29 cellular contexts compared by ENCODE assay signal in the genomic region with DNA sequence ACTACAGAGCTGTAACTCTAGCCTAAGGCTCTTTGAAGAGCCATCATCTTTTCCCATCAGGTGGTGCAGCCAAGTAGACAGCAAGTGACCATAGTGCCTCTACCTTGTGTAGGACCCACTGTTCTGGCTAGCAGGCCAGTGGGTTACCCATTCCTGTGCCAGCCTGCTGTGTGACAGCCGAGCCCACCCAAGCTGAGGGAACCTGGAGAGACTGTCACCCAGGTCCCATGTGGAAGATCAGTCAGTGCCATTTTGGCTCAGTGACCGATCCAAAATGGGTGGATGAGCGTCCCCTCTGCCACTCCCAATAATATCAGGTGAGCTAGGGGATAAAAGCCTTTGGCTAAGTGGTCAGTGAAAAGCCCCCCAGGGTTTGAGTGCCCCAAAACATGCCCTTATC.
"Had no signal": no experiment of that assay in that cellular context is flagged by ENCODE, and none has a peak within 500 bp of the region (broad histone marks: within the 10 kb centered on the region; RNA-seq: fewer than 3 reads in every experiment).

No MANE protein-coding gene starts in this region.

- H3K4me1 Mint-ChIP-seq: activated CD4-positive, alpha-beta T cell treated with anti-CD3 and anti-CD28 coated beads, Interleukin-2, amount 10 ng/mL, durations not matched to agents 7 days and 5 days; activated naive CD4-positive, alpha-beta T cell treated with anti-CD3 and anti-CD28 coated beads, Interleukin-2, amount 10 ng/mL, durations not matched to agents 7 days and 5 days; activated naive CD8-positive, alpha-beta T cell treated with anti-CD3 and anti-CD28 coated beads, Interleukin-2, amount 10 ng/mL, durations not matched to agents 7 days and 5 days; stimulated activated memory B cell treated with anti-CD40 and anti-IgM and Interleukin-4, amounts not matched to agents 10 μg/mL and 1 μg/mL and 100 μg/mL, for 72 hours; stimulated activated naive CD8-positive, alpha-beta T cell treated with anti-CD3 and anti-CD28 coated beads, Interleukin-15, amount 100 ng/mL, for 72 hours; T-helper 17 cell had no signal

- H3K27me3 ChIP-seq: ascending aorta, cardiac muscle cell, gastrocnemius medialis, neural progenitor cell, thyroid gland had no signal

- H3K9me3 Mint-ChIP-seq: activated CD4-positive, alpha-beta T cell treated with anti-CD3 and anti-CD28 coated beads, Interleukin-2, amount 10 ng/mL, durations not matched to agents 7 days and 5 days; activated naive CD4-positive, alpha-beta T cell treated with anti-CD3 and anti-CD28 coated beads, Interleukin-2, amount 10 ng/mL, durations not matched to agents 7 days and 5 days; activated naive CD8-positive, alpha-beta T cell treated with anti-CD3 and anti-CD28 coated beads, Interleukin-2, amount 10 ng/mL, durations not matched to agents 7 days and 5 days; activated T-cell treated with anti-CD3 and anti-CD28 coated beads, Interleukin-2, amount 50 U/mL, for 24 hours; dendritic cell treated with granulocyte-macrophage colony-stimulating factor and Interleukin-4, amounts not matched to agents 40 ng/mL and 50 ng/mL, for 4 days; neural progenitor cell; stimulated activated memory B cell treated with anti-CD40 and anti-IgM and Interleukin-4, amounts not matched to agents 10 μg/mL and 1 μg/mL and 100 μg/mL, for 72 hours; stimulated activated naive CD8-positive, alpha-beta T cell treated with anti-CD3 and anti-CD28 coated beads, Interleukin-15, amount 100 ng/mL, for 72 hours had no signal

- H3K4me1 ChIP-seq: ascending aorta, gastrocnemius medialis, neural progenitor cell, thyroid gland, upper lobe of right lung had no signal

- H3K4me3 Mint-ChIP-seq: activated CD4-positive, alpha-beta T cell treated with anti-CD3 and anti-CD28 coated beads, Interleukin-2, amount 10 ng/mL, durations not matched to agents 7 days and 5 days; activated CD8-positive, alpha-beta T cell treated with anti-CD3 and anti-CD28 coated beads, Interleukin-2, amount 10 ng/mL, durations not matched to agents 7 days and 5 days; activated naive CD4-positive, alpha-beta T cell treated with anti-CD3 and anti-CD28 coated beads, Interleukin-2, amount 10 ng/mL, durations not matched to agents 7 days and 5 days; activated naive CD8-positive, alpha-beta T cell treated with anti-CD3 and anti-CD28 coated beads, Interleukin-2, amount 10 ng/mL, durations not matched to agents 7 days and 5 days; activated T-cell treated with anti-CD3 and anti-CD28 coated beads, Interleukin-2, amount 50 U/mL, for 24 hours; brain; dendritic cell treated with granulocyte-macrophage colony-stimulating factor and Interleukin-4, amounts not matched to agents 40 ng/mL and 50 ng/mL, for 4 days; naive thymus-derived CD4-positive, alpha-beta T cell; neural progenitor cell; stimulated activated memory B cell treated with anti-CD40 and anti-IgM and Interleukin-4, amounts not matched to agents 10 μg/mL and 1 μg/mL and 100 μg/mL, for 72 hours; stimulated activated naive CD8-positive, alpha-beta T cell treated with anti-CD3 and anti-CD28 coated beads, Interleukin-15, amount 100 ng/mL, for 72 hours; T-helper 17 cell had no signal

- H3K27ac ChIP-seq: ascending aorta, cardiac muscle cell, gastrocnemius medialis, neural progenitor cell, thyroid gland, upper lobe of right lung, WERI-Rb-1 had no signal

- H3K36me3 ChIP-seq: ascending aorta, cardiac muscle cell, gastrocnemius medialis, neural progenitor cell, thyroid gland, upper lobe of right lung, WERI-Rb-1 had no signal

- H3K4me3 ChIP-seq: ascending aorta, cardiac muscle cell, gastrocnemius medialis, neural progenitor cell, thyroid gland, upper lobe of right lung had no signal

- H3K27ac Mint-ChIP-seq: activated CD4-positive, alpha-beta T cell treated with anti-CD3 and anti-CD28 coated beads, Interleukin-2, amount 10 ng/mL, durations not matched to agents 7 days and 5 days; activated CD8-positive, alpha-beta T cell treated with anti-CD3 and anti-CD28 coated beads, Interleukin-2, amount 10 ng/mL, durations not matched to agents 7 days and 5 days; activated naive CD4-positive, alpha-beta T cell treated with anti-CD3 and anti-CD28 coated beads, Interleukin-2, amount 10 ng/mL, durations not matched to agents 7 days and 5 days; activated naive CD8-positive, alpha-beta T cell treated with anti-CD3 and anti-CD28 coated beads, Interleukin-2, amount 10 ng/mL, durations not matched to agents 7 days and 5 days; activated T-cell treated with anti-CD3 and anti-CD28 coated beads, Interleukin-2, amount 50 U/mL, for 24 hours; brain; dendritic cell treated with granulocyte-macrophage colony-stimulating factor and Interleukin-4, amounts not matched to agents 40 ng/mL and 50 ng/mL, for 4 days; naive thymus-derived CD4-positive, alpha-beta T cell; neural progenitor cell; stimulated activated memory B cell treated with anti-CD40 and anti-IgM and Interleukin-4, amounts not matched to agents 10 μg/mL and 1 μg/mL and 100 μg/mL, for 72 hours; stimulated activated naive CD8-positive, alpha-beta T cell treated with anti-CD3 and anti-CD28 coated beads, Interleukin-15, amount 100 ng/mL, for 72 hours; T-helper 17 cell had no signal

- H3K9me3 ChIP-seq: ascending aorta, gastrocnemius medialis, SK-N-SH, thyroid gland, upper lobe of right lung had no signal

- H3K36me3 Mint-ChIP-seq: activated naive CD4-positive, alpha-beta T cell treated with anti-CD3 and anti-CD28 coated beads, Interleukin-2, amount 10 ng/mL, durations not matched to agents 7 days and 5 days; activated naive CD8-positive, alpha-beta T cell treated with anti-CD3 and anti-CD28 coated beads, Interleukin-2, amount 10 ng/mL, durations not matched to agents 7 days and 5 days; brain; naive thymus-derived CD4-positive, alpha-beta T cell; neural progenitor cell; stimulated activated memory B cell treated with anti-CD40 and anti-IgM and Interleukin-4, amounts not matched to agents 10 μg/mL and 1 μg/mL and 100 μg/mL, for 72 hours had no signal

- DNase-seq: activated CD4-positive, alpha-beta T cell treated with anti-CD3 and anti-CD28 coated beads, Interleukin-2, amount 10 ng/mL, durations not matched to agents 7 days and 5 days; activated CD8-positive, alpha-beta T cell treated with anti-CD3 and anti-CD28 coated beads, Interleukin-2, amount 10 ng/mL, durations not matched to agents 7 days and 5 days; activated gamma-delta T cell; activated naive CD4-positive, alpha-beta T cell treated with anti-CD3 and anti-CD28 coated beads, Interleukin-2, amount 10 ng/mL, durations not matched to agents 7 days and 5 days; activated naive CD8-positive, alpha-beta T cell treated with anti-CD3 and anti-CD28 coated beads, Interleukin-2, amount 10 ng/mL, durations not matched to agents 7 days and 5 days; activated T-cell treated with anti-CD3 and anti-CD28 coated beads, Interleukin-2, amount 50 U/mL, for 24 hours; effector CD4-positive, alpha-beta T cell; gastrocnemius medialis; glutamatergic neuron; left colon; midbrain; naive thymus-derived CD4-positive, alpha-beta T cell; occipital lobe; right cardiac atrium; SK-N-SH; stimulated activated CD4-positive, alpha-beta T cell treated with anti-CD3 and anti-CD28 coated beads, Interleukin-4, amount 100 ng/mL, for 24 hours; stimulated activated naive CD8-positive, alpha-beta T cell treated with anti-CD3 and anti-CD28 coated beads, Interleukin-15, amount 100 ng/mL, for 72 hours; SW 1271; T-helper 17 cell; T1000; thyroid gland; upper lobe of right lung; WERI-Rb-1 had no signal
